Comparison of ENCODE assay signal across 14 cellular contexts in the genomic region with DNA sequence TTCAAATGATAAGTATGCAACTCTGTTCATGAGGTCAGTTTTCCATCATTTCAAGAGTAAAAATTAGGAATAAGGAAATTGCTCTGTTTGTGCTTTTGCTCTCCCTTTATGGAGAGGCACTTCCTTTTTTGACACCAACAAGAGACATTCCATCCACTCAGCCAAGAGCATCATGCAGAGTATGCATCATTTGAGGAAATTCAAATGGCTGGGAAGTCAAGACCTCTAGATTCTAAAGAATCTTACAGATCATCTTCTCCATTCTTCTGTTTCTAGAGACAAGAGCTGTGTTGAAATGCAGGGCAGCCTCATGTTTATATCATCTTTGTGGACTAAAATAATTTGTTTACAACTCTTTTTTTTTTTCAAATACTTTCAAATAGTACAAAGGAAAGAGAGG.
A peak's percentile ranks its signal among the peaks of the same experiment; 100 is the strongest.
DNase-seq lines count a peak whose midpoint lies in the region; TF ChIP-seq lines count a peak whose summit lies in the region.
"Had no signal": no experiment of that assay in that cellular context is flagged by ENCODE, and none has a peak within 500 bp of the region (broad histone marks: within the 10 kb centered on the region; RNA-seq: fewer than 3 reads in every experiment).

No MANE protein-coding gene starts in this region.

- H2BK12ac ChIP-seq in mesenchymal stem cell (ENCODE audit: low read length in 2 of 2) = no peak overlapping the region

- H3K4me1 ChIP-seq in mesenchymal stem cell (ENCODE audit: control insufficient read depth, insufficient read depth, low read depth, low read length) = no peaks in the 10 kb centered on the region

- no peak overlapping the region for H4K91ac ChIP-seq in mesenchymal stem cell (ENCODE audit: low read length)

- DNase-seq in HCEC 1CT (peak; percentile 8), choroid plexus epithelial cell (ENCODE audit: low read depth) (peak; percentile 75), mesenchymal stem cell (peak; percentile 64), NCI-H1092 (lab: John Stamatoyannopoulos, UW) (no peak), G401 (ENCODE audit: low spot score) (no peak), dedifferentiated amniotic fluid mesenchymal stem cell (ENCODE audit: extremely low spot score) (no peak)
- no peak for DNase-seq in stimulated activated CD4-positive, alpha-beta T cell treated with anti-CD3 and anti-CD28 coated beads, Interleukin-4, amount 100 ng/mL, for 24 hours
- DNase-seq: BE2C; CD8-positive, alpha-beta T cell; COR-L47; DMS153; DMS79 treated with DMSO at 0.1 percent for 48 hours; GF-D8 had no signal

- H2AFZ ChIP-seq in mesenchymal stem cell (ENCODE audit: low read depth, low read length) = no peak overlapping the region

- H3K23ac ChIP-seq in mesenchymal stem cell (ENCODE audit: low read length in 2 of 2) = no peak overlapping the region

- H2BK120ac ChIP-seq in mesenchymal stem cell (ENCODE audit: low read depth, low read length) = no peak overlapping the region

- in situ Hi-C loops in G401 (cut with HindIII; ENCODE audit: low sequenced_read_pairs) = no loop called here

- no peak overlapping the region for H2AK5ac ChIP-seq in mesenchymal stem cell (ENCODE audit: low read length, severe bottlenecking)

- no peak overlapping the region for H3K9ac ChIP-seq in mesenchymal stem cell (ENCODE audit: low read length)

- no peak overlapping the region for H3K14ac ChIP-seq in mesenchymal stem cell (ENCODE audit: low read length in 2 of 2)

- H2BK5ac ChIP-seq in mesenchymal stem cell (ENCODE audit: low read depth, low read length, poor library complexity, severe bottlenecking) = no peak overlapping the region

- no peak overlapping the region for H4K8ac ChIP-seq in mesenchymal stem cell (ENCODE audit: low read length)

- no peaks in the 10 kb centered on the region for H3K36me3 ChIP-seq in mesenchymal stem cell (ENCODE audit: control insufficient read depth in 1 of 2, insufficient read depth in 2 of 2, low read depth in 1 of 2, low read length in 2 of 2)
- H3K36me3 ChIP-seq: BE2C had no signal

- no peak overlapping the region for H3K4me3 ChIP-seq in choroid plexus epithelial cell (ENCODE audit: low read depth, low read length)
- H3K4me3 ChIP-seq in mesenchymal stem cell (ENCODE audit: insufficient read depth in 1 of 2, low read depth in 1 of 2, low read length in 2 of 2) = no peak overlapping the region

- H3K27me3 ChIP-seq in mesenchymal stem cell (ENCODE audit: control insufficient read depth in 1 of 2, insufficient read depth in 1 of 2, low read length in 2 of 2) = no peaks in the 10 kb centered on the region
- H3K27me3 ChIP-seq: BE2C had no signal

- H3K9me3 ChIP-seq in mesenchymal stem cell (ENCODE audit: control insufficient read depth, low read length) = no peaks in the 10 kb centered on the region
- H3K9me3 ChIP-seq: BE2C had no signal

- no peak overlapping the region for H3K27ac ChIP-seq in mesenchymal stem cell (ENCODE audit: low read length, poor library complexity, severe bottlenecking)
- H3K27ac ChIP-seq: C4-2B had no signal

- H3K79me1 ChIP-seq in mesenchymal stem cell (replicated peaks; ENCODE audit: low read length, poor library complexity, severe bottlenecking) = no peaks in the 10 kb centered on the region

- no peak overlapping the region for H3K4ac ChIP-seq in mesenchymal stem cell (ENCODE audit: low read depth in 1 of 2, low read length in 2 of 2)

- no peak overlapping the region for H2BK15ac ChIP-seq in mesenchymal stem cell (ENCODE audit: low read depth, poor library complexity, severe bottlenecking)

- H3K18ac ChIP-seq in mesenchymal stem cell (ENCODE audit: low read depth in 1 of 2, low read length in 2 of 2) = no peak overlapping the region

- H3K4me2 ChIP-seq in mesenchymal stem cell (ENCODE audit: low read length, poor library complexity, severe bottlenecking) = no peak overlapping the region

- no peak for TF ChIP-seq CTCF in choroid plexus epithelial cell (conservative IDR thresholded peaks at IDR 0.05; ENCODE audit: low read depth, low read length)

Comparison
In these comparisons a context has a peak if more than half of its experiments do, and no peak if none do; other contexts are left out.
1. DNase-seq: peak in HCEC 1CT (single experiment), choroid plexus epithelial cell (single experiment) and mesenchymal stem cell (single experiment); none in NCI-H1092 (single experiment), stimulated activated CD4-positive, alpha-beta T cell treated with anti-CD3 and anti-CD28 coated beads, Interleukin-4, amount 100 ng/mL, for 24 hours (single experiment), G401 (single experiment) and dedifferentiated amniotic fluid mesenchymal stem cell (single experiment).